ENCODE assay signal across 20 cellular contexts in the genomic region with DNA sequence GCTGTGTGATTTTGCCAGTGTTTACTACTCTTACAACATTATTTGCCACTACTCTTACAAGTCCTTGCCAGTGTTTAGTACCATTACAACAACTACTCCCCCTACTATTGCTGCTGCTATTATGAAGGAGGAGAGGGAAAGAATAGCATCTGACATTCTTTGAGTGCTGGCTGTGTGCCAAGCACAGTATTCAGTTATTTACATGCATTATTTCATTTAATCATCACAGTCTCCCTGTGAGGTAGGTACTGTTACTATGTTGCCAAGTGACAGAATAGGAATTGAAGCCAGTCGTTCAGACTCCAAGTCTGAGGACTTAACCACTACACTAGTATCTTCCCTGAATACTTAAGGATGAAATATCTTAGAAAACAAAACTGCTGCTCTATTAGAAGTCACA.
DNase-seq lines count a peak whose midpoint lies in the region; ATAC-seq lines count a peak whose summit lies in the region.
"Had no signal": no experiment of that assay in that cellular context is flagged by ENCODE, and none has a peak within 500 bp of the region (broad histone marks: within the 10 kb centered on the region; RNA-seq: fewer than 3 reads in every experiment).

No MANE protein-coding gene starts in this region.

- H3K4me1 ChIP-seq in HAP-1 = 0 out of 2 replicates have a peak, but pooled peaks cover 2% of the 10 kb centered on the region
- H3K4me1 ChIP-seq in adipocyte (ENCODE audit: control insufficient read depth, insufficient read depth, low read length) = peaks cover 7% of the 10 kb centered on the region
- H3K4me1 ChIP-seq: left lung had no signal

- H3K4me3 ChIP-seq in HAP-1 (no peak overlapping the region), adipocyte (ENCODE audit: low read length) (no peak overlapping the region)
- H3K4me3 ChIP-seq: GM12878, left lung, PC-9, SK-N-MC, smooth muscle cell had no signal

- no peaks in the 10 kb centered on the region for H3K9me3 ChIP-seq in HAP-1
- H3K9me3 ChIP-seq in adipocyte (ENCODE audit: control insufficient read depth, low read length) = no peaks in the 10 kb centered on the region
- H3K9me3 ChIP-seq: left lung had no signal

- H3K36me3 ChIP-seq in HAP-1 (replicated peaks) (no peaks in the 10 kb centered on the region), adipocyte (ENCODE audit: control insufficient read depth, insufficient read depth, low read length, severe bottlenecking) (no peaks in the 10 kb centered on the region)
- H3K36me3 ChIP-seq: left lung had no signal

- DNase-seq in HAP-1 (ENCODE audit: low spot score in 2 of 2) (peak; percentile 28 to 44), NCI-H146 (lab: John Stamatoyannopoulos, UW) (peak; percentile 33), adipocyte (ENCODE audit: low read depth) (peak; percentile 32), left kidney (ENCODE audit: low read depth, low spot score) (peak; percentile 27), retina (no peak), NCI-H524 treated with DMSO at 0.1 percent for 48 hours (lab: John Stamatoyannopoulos, UW) (no peak)
- DNase-seq: activated CD4-positive, alpha-beta T cell treated with anti-CD3 and anti-CD28 coated beads for 36 hours; activated CD8-positive, alpha-beta memory T cell treated with anti-CD3 and anti-CD28 coated beads, Interleukin-2, amount 10 ng/mL, durations not matched to agents 7 days and 5 days; activated effector memory CD4-positive, alpha-beta T cell treated with Interleukin-2 at 50 U/mL for 16 hours; Calu3; foreskin melanocyte; GDM1; IMR-90; left lung; NCI-H526 treated with DMSO at 0.1 percent for 48 hours; PC-9 had no signal

- H3K27me3 ChIP-seq in HAP-1 (ENCODE audit: low read depth) (no peaks in the 10 kb centered on the region), adipocyte (replicated peaks; ENCODE audit: control insufficient read depth, insufficient read depth, low read length) (no peaks in the 10 kb centered on the region)
- H3K27me3 ChIP-seq: left lung had no signal

- H3K9ac ChIP-seq in adipocyte (ENCODE audit: low read length) = no peak overlapping the region

- in situ Hi-C loops in HAP-1 (cut with MboI; ENCODE audit: low sequenced_read_pairs) = no loop called here

- ATAC-seq in HG03354 (IDR thresholded peaks at IDR 0.05; ENCODE audit: poor library complexity, severe bottlenecking, unreplicated experiment) = no peak
- ATAC-seq: activated CD4-positive, alpha-beta T cell treated with anti-CD3 and anti-CD28 coated beads for 36 hours; activated CD8-positive, alpha-beta memory T cell treated with anti-CD3 and anti-CD28 coated beads, Interleukin-2, amount 10 ng/mL, durations not matched to agents 7 days and 5 days; GM12878; left lung had no signal

Comparison
In these comparisons a context has a peak if more than half of its experiments do, and no peak if none do; other contexts are left out.
1. DNase-seq: peak in HAP-1 (2 of 2), NCI-H146 (single experiment), adipocyte (single experiment) and left kidney (single experiment); none in retina (single experiment) and NCI-H524 treated with DMSO at 0.1 percent for 48 hours (single experiment).